10 cellular contexts compared by ENCODE assay signal in genomic region chr17:79804856-79805696, GRCh38. TPM values are rescaled to one million over a fixed set of nuclear protein-coding genes. Genes with fewer than 3 reads are reported as not detected.
DNase-seq lines count a peak whose midpoint lies in the region; ATAC-seq and TF ChIP-seq lines count a peak whose summit lies in the region.
"Had no signal": no experiment of that assay in that cellular context is flagged by ENCODE, and none has a peak within 500 bp of the region (broad histone marks: within the 10 kb centered on the region; RNA-seq: fewer than 3 reads in every experiment).

No MANE protein-coding gene starts in this region.

- H3K27me3 Mint-ChIP-seq in T-helper 17 cell (peaks cover 66% of the 10 kb centered on the region), natural killer cell (ENCODE audit: low read depth in 2 of 2) (peaks cover 60 to 67% of the 10 kb centered on the region in 2 donors), nephron progenitor cell (ENCODE audit: low read depth, poor library complexity) (peaks cover 100% of the 10 kb centered on the region)

- H3K9me3 Mint-ChIP-seq in natural killer cell (no peaks in the 10 kb centered on the region), nephron progenitor cell (peaks cover 8% of the 10 kb centered on the region)

- intact Hi-C loops in natural killer cell (cut with micrococcal nuclease): loop anchor here (5.0 kb wide), 3 partner anchors 1592 to 1707 kb away; partner anchors contain the start of genes ACTG1, BAHCC1 and TMC8

- peak; percentile 2 for DNase-seq in GF-D8 (lab: John Stamatoyannopoulos, UW)
- DNase-seq in T-helper 17 cell: no peak
- DNase-seq in natural killer cell: no peak
- no peak for DNase-seq in pons (ENCODE audit: low spot score)
- no peak for DNase-seq in nephron progenitor cell
- DNase-seq: DMS153, MM.1S had no signal

- H3K4me1 Mint-ChIP-seq in T-helper 17 cell (peaks cover 21% of the 10 kb centered on the region), natural killer cell (peaks cover 17 to 36% of the 10 kb centered on the region in 2 donors), nephron progenitor cell (peaks cover 37% of the 10 kb centered on the region)

- H3K36me3 Mint-ChIP-seq in T-helper 17 cell (ENCODE audit: low read depth) (peaks cover 5% of the 10 kb centered on the region), natural killer cell (peaks cover 6% of the 10 kb centered on the region), nephron progenitor cell (ENCODE audit: low read depth) (no peaks in the 10 kb centered on the region)

- ATAC-seq in GM21717 (IDR thresholded peaks at IDR 0.05; ENCODE audit: unreplicated experiment) (peak; percentile 24), T-helper 17 cell (no peak), natural killer cell (no peak), GM21737 (IDR thresholded peaks at IDR 0.05; ENCODE audit: unreplicated experiment) (no peak)

- H3K4me3 Mint-ChIP-seq in T-helper 17 cell (peak overlapping the region; percentile 76), natural killer cell (peak overlapping the region; percentile 81), nephron progenitor cell (no peak overlapping the region)

- H3K9me3 ChIP-seq in T-helper 17 cell (ENCODE audit: control insufficient read depth, low read length, poor library complexity, severe bottlenecking): no peaks in the 10 kb centered on the region
- H3K9me3 ChIP-seq: SK-N-SH had no signal

- H3K27ac Mint-ChIP-seq in T-helper 17 cell: peak overlapping the region; percentile 92
- H3K27ac Mint-ChIP-seq in natural killer cell: peak overlapping the region; percentile 75 to 76
- H3K27ac Mint-ChIP-seq in nephron progenitor cell: no peak overlapping the region

- TF ChIP-seq CTCF in natural killer cell (IDR thresholded peaks at IDR 0.05): no peak
- TF ChIP-seq CTCF in nephron progenitor cell (IDR thresholded peaks at IDR 0.05): no peak

RNA-seq across cellular contexts. Expression of gene CBX8, which starts 8.2 kb away (rescaled TPM):
- total RNA-seq in T-helper 17 cell (1 to 10 TPM; 2.5 to 3.6 TPM), natural killer cell (1 to 10 TPM; 4.0 to 6.4 (median 5.8) TPM)

RNA-seq across cellular contexts. Expression of gene CBX2, which starts 27.1 kb away (rescaled TPM):
- under 1 TPM in 1 of 2 donors, not detected in 1; 0.18 TPM for total RNA-seq in T-helper 17 cell
- 1 to 10 TPM in 1 of 3 donors, under 1 TPM in 1, not detected in 1; 0.18 to 1.3 TPM for total RNA-seq in natural killer cell

RNA-seq across cellular contexts. Expression of gene CBX4, which starts 34.2 kb away (rescaled TPM):
- total RNA-seq in T-helper 17 cell: 100 to 1,000 TPM; 103 to 110 TPM
- total RNA-seq in natural killer cell: 100 to 1,000 TPM; 147 to 220 (median 217) TPM
